In the genomic region with DNA sequence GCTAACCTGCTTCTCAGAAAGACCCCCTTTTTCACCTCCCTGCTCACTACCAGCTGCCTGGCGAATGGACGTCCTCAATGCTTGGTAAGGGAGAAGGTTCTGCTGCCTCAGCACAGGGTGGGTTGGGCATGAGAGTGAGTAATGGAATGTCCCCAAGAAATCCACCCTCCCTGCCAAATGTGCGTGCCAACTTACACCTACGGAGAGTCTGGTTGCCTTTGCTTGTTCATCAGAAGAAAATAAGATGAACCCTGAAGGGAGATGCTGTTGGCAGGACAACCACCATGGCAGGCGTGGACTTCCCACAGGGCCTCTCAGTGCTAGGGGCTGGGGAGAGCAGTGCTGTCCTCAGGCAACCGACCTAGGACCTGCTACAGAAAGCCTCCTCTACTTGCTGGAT, we compare ENCODE assay signal across 18 cellular contexts.
DNase-seq lines count a peak whose midpoint lies in the region; TF ChIP-seq lines count a peak whose summit lies in the region.
"Had no signal": no experiment of that assay in that cellular context is flagged by ENCODE, and none has a peak within 500 bp of the region (broad histone marks: within the 10 kb centered on the region; RNA-seq: fewer than 3 reads in every experiment).

No MANE protein-coding gene starts in this region.

- TF ChIP-seq CTCF in MCF 10A (IDR thresholded peaks at IDR 0.05; ENCODE audit: unreplicated experiment) (no peak), Calu3 (IDR thresholded peaks at IDR 0.05; ENCODE audit: unreplicated experiment) (no peak)

- H3K27me3 Mint-ChIP-seq in MCF 10A (ENCODE audit: insufficient read depth, unreplicated experiment) (no peaks in the 10 kb centered on the region), Calu3 (ENCODE audit: unreplicated experiment) (peaks cover 18% of the 10 kb centered on the region)
- H3K27me3 Mint-ChIP-seq: CD4-positive, alpha-beta memory T cell had no signal

- H3K27ac Mint-ChIP-seq in MCF 10A (ENCODE audit: low read depth, unreplicated experiment) = no peak overlapping the region
- no peak overlapping the region for H3K27ac Mint-ChIP-seq in Calu3 (ENCODE audit: unreplicated experiment)

- POLR2A ChIA-PET in MCF 10A (lab: Yijun Ruan, JAX) = interaction anchor here (0.6 to 1.7 kb wide), 4 partner anchors 48 to 364 kb away, joined by 3 to 4 read pairs (median 4); no protein-coding TSS in a partner anchor

- in situ Hi-C loops in G401 (cut with HindIII; ENCODE audit: low sequenced_read_pairs) = no loop called here

- no peak overlapping the region for H3K4me3 Mint-ChIP-seq in MCF 10A (ENCODE audit: unreplicated experiment)
- H3K4me3 Mint-ChIP-seq in Calu3 (ENCODE audit: low read depth, unreplicated experiment) = no peak overlapping the region

- H3K4me1 Mint-ChIP-seq in MCF 10A (ENCODE audit: insufficient read depth, unreplicated experiment) (peaks cover 22% of the 10 kb centered on the region), Calu3 (ENCODE audit: low read depth, unreplicated experiment) (peaks cover 28% of the 10 kb centered on the region)

- H3K36me3 Mint-ChIP-seq in MCF 10A (ENCODE audit: insufficient read depth, unreplicated experiment) (no peaks in the 10 kb centered on the region), Calu3 (ENCODE audit: insufficient read depth, unreplicated experiment) (no peaks in the 10 kb centered on the region)
- H3K36me3 Mint-ChIP-seq: CD4-positive, alpha-beta memory T cell had no signal

- intact Hi-C loops in MCF 10A (cut with micrococcal nuclease) = loop anchor here (2.0 kb wide), 2 partner anchors 911 to 1109 kb away; no protein-coding TSS in a partner anchor
- intact Hi-C loops in posterior cingulate gyrus (cut with DNase I) = loop anchor here (5.0 to 10.0 kb wide), 2 partner anchors 137 to 1109 kb away; a partner anchor contains a TSS
- intact Hi-C loops in Calu3 (cut with micrococcal nuclease; ENCODE audit: unreplicated experiment) = loop anchor here (5.0 kb wide), 1 partner anchor 909 kb away; no protein-coding TSS in a partner anchor

- peak; percentile 15 for DNase-seq in G401 (ENCODE audit: low spot score)
- DNase-seq in MCF 10A (ENCODE audit: unreplicated experiment) = peak; percentile 61
- DNase-seq in inferior parietal cortex (ENCODE audit: extremely low spot score) = peak; percentile 50
- DNase-seq in posterior cingulate gyrus = peak in 9 of 10 donors; percentile 31 to 94 (median 65)
- no peak for DNase-seq in putamen (ENCODE audit: low spot score)
- no peak for DNase-seq in stimulated activated CD4-positive, alpha-beta T cell treated with anti-CD3 and anti-CD28 coated beads, Interleukin-12 subunit alpha, Interleukin-12 subunit beta, amount 100 ng/mL, for 4 hours
- DNase-seq in Calu3 = no peak
- DNase-seq: AML-193; C1 segment of cervical spinal cord; CD4-positive, alpha-beta memory T cell; COR-L47; GF-D8; Kasumi-1; MG63; NCI-H2029; NCI-H446; NCI-H524 treated with DMSO at 0.1 percent for 48 hours; NCI-H774 had no signal

- CTCF ChIA-PET in MCF 10A (lab: Yijun Ruan, JAX) = interaction anchor here (0.6 to 7.5 kb wide), 9 partner anchors 12 to 147 kb away, joined by 3 to 68 read pairs (median 3); no protein-coding TSS in a partner anchor
- CTCF ChIA-PET in Calu3 (lab: Charles Lee) = no interaction called here

- BruUV-seq in MCF 10A (replicated peaks; lab: Mats Ljungman, UMichigan) = no TSS peak
- BruUV-seq in Calu3 (replicated peaks; lab: Mats Ljungman, UMichigan) = no TSS peak

- H3K9me3 Mint-ChIP-seq in MCF 10A (ENCODE audit: unreplicated experiment) = no peaks in the 10 kb centered on the region
- no peaks in the 10 kb centered on the region for H3K9me3 Mint-ChIP-seq in Calu3 (ENCODE audit: low read depth, unreplicated experiment)

Comparison
In these comparisons a context has a peak if more than half of its experiments do, and no peak if none do; other contexts are left out.
1. DNase-seq: peak in G401 (single experiment), MCF 10A (single experiment), inferior parietal cortex (single experiment) and posterior cingulate gyrus (9 of 10); none in putamen (single experiment), stimulated activated CD4-positive, alpha-beta T cell treated with anti-CD3 and anti-CD28 coated beads, Interleukin-12 subunit alpha, Interleukin-12 subunit beta, amount 100 ng/mL, for 4 hours (single experiment) and Calu3 (single experiment).